In the genomic region with DNA sequence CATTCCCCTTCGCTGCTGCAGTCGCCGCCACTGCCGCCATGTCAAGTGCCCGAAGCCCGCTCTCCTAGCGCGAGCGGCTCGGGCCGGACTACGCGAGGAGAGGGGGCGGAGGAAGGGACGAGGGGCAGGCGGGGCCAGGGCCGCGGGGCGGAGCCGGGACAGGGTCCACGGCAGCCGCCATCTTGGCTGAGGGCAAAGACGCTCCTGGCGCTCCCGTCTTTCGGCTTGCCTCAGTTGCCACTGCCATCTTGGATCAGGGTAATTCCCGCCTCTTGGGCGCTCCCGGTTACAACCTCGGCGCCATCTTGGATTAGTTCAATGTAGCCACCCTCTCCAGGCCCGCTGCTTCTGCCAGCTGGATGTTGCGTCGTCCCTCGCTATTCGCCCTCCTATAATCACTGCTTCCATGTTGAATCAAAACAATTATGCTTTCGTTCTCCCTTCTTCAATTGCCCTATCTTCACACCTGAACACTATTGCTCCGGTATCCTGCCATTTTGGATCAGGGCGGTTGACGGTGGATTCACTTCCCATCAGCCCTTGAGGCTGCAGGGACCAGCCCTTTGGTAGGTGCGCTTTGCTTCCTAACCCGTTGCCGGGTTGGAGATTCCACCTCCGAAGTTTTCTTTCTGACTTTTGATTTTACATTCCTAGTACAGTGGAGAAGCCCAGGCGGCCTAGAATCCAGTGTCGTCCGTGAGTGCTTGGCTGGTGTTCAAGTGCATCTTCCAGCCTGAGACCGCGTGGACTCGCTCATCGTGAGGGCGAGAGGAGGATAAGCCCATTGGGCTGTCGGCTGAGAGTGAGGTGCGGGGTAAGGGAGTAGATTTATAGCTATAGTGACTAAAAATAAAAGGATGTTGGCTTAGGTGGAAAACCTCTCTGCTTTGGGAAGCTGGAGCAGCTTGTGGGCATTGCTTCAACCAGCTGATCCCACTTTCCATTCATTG, we compare ENCODE assay signal across 1 cellular context.
A peak's percentile ranks its signal among the peaks of the same experiment; 100 is the strongest.
TF ChIP-seq lines count a peak whose summit lies in the region.

A gene with protein sequence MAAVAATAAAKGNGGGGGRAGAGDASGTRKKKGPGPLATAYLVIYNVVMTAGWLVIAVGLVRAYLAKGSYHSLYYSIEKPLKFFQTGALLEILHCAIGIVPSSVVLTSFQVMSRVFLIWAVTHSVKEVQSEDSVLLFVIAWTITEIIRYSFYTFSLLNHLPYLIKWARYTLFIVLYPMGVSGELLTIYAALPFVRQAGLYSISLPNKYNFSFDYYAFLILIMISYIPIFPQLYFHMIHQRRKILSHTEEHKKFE (minus strand): TSS at position 66 of the 950 bp plus-strand sequence. CDS start 26 bp downstream, at position 40.

TF ChIP-seq in HepG2, 621 proteins besides CTCF, POLR2A, EP300 and RAD21 (continued from another document and continues in another):
- TF ChIP-seq ZNF646 (CRISPR knock-in tag; IDR thresholded peaks at IDR 0.05): no peak
- no peak for TF ChIP-seq ZNF776 (CRISPR knock-in tag; IDR thresholded peaks at IDR 0.05)
- TF ChIP-seq IRX3 (CRISPR knock-in tag; IDR thresholded peaks at IDR 0.05; ENCODE audit: borderline replicate concordance, low read depth): peak; percentile 87; the same call in 1 of the 2 replicates
- TF ChIP-seq NFYB (CRISPR knock-in tag; IDR thresholded peaks at IDR 0.05): no peak; the same call in 1 of the 2 replicates
- TF ChIP-seq, protein P1, sequence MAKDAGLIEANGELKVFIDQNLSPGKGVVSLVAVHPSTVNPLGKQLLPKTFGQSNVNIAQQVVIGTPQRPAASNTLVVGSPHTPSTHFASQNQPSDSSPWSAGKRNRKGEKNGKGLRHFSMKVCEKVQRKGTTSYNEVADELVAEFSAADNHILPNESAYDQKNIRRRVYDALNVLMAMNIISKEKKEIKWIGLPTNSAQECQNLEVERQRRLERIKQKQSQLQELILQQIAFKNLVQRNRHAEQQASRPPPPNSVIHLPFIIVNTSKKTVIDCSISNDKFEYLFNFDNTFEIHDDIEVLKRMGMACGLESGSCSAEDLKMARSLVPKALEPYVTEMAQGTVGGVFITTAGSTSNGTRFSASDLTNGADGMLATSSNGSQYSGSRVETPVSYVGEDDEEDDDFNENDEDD (CRISPR knock-in tag; IDR thresholded peaks at IDR 0.05; ENCODE audit: borderline replicate concordance): peak; percentile 51; the same call in 1 of the 2 replicates
- TF ChIP-seq, protein P2, sequence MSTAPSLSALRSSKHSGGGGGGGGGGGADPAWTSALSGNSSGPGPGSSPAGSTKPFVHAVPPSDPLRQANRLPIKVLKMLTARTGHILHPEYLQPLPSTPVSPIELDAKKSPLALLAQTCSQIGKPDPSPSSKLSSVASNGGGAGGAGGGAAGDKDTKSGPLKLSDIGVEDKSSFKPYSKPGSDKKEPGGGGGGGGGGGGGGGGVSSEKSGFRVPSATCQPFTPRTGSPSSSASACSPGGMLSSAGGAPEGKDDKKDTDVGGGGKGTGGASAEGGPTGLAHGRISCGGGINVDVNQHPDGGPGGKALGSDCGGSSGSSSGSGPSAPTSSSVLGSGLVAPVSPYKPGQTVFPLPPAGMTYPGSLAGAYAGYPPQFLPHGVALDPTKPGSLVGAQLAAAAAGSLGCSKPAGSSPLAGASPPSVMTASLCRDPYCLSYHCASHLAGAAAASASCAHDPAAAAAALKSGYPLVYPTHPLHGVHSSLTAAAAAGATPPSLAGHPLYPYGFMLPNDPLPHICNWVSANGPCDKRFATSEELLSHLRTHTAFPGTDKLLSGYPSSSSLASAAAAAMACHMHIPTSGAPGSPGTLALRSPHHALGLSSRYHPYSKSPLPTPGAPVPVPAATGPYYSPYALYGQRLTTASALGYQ (CRISPR knock-in tag; IDR thresholded peaks at IDR 0.05): no peak
- no peak; the same call in 1 of the 2 replicates for TF ChIP-seq ZNF629 (CRISPR knock-in tag; conservative IDR thresholded peaks at IDR 0.05)
- TF ChIP-seq SP5 (CRISPR knock-in tag; IDR thresholded peaks at IDR 0.05; ENCODE audit: borderline replicate concordance, low read depth): peak; percentile 77; the same call in 1 of the 2 replicates
- peak; percentile 78 for TF ChIP-seq POLR2AphosphoS5 (IDR thresholded peaks at IDR 0.05; ENCODE audit: low read depth, low read length)
- no peak; the same call in 1 of the 2 replicates for TF ChIP-seq REXO4 (CRISPR knock-in tag; IDR thresholded peaks at IDR 0.05; ENCODE audit: borderline replicate concordance)
- no peak for TF ChIP-seq ARNT (IDR thresholded peaks at IDR 0.05)
- no peak for TF ChIP-seq ZNF496 (CRISPR knock-in tag; IDR thresholded peaks at IDR 0.05; ENCODE audit: insufficient replicate concordance)
- no peak for TF ChIP-seq KDM1A (CRISPR knock-in tag; IDR thresholded peaks at IDR 0.05)
- TF ChIP-seq, protein P3, sequence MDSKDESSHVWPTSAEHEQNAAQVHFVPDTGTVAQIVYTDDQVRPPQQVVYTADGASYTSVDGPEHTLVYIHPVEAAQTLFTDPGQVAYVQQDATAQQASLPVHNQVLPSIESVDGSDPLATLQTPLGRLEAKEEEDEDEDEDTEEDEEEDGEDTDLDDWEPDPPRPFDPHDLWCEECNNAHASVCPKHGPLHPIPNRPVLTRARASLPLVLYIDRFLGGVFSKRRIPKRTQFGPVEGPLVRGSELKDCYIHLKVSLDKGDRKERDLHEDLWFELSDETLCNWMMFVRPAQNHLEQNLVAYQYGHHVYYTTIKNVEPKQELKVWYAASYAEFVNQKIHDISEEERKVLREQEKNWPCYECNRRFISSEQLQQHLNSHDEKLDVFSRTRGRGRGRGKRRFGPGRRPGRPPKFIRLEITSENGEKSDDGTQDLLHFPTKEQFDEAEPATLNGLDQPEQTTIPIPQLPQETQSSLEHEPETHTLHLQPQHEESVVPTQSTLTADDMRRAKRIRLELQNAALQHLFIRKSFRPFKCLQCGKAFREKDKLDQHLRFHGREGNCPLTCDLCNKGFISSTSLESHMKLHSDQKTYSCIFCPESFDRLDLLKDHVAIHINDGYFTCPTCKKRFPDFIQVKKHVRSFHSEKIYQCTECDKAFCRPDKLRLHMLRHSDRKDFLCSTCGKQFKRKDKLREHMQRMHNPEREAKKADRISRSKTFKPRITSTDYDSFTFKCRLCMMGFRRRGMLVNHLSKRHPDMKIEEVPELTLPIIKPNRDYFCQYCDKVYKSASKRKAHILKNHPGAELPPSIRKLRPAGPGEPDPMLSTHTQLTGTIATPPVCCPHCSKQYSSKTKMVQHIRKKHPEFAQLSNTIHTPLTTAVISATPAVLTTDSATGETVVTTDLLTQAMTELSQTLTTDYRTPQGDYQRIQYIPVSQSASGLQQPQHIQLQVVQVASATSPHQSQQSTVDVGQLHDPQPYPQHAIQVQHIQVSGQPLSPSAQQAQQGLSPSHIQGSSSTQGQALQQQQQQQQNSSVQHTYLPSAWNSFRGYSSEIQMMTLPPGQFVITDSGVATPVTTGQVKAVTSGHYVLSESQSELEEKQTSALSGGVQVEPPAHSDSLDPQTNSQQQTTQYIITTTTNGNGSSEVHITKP (CRISPR knock-in tag; IDR thresholded peaks at IDR 0.05; ENCODE audit: low read depth): peak; percentile 96
- TF ChIP-seq, protein P4, sequence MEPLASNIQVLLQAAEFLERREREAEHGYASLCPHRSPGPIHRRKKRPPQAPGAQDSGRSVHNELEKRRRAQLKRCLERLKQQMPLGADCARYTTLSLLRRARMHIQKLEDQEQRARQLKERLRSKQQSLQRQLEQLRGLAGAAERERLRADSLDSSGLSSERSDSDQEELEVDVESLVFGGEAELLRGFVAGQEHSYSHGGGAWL (CRISPR knock-in tag; IDR thresholded peaks at IDR 0.05): 0 out of 2 replicates have a peak, but pooled peaks have one; percentile 17
- TF ChIP-seq SALL1 (CRISPR knock-in tag; IDR thresholded peaks at IDR 0.05): peak; percentile 61; the same call in 1 of the 2 replicates
- TF ChIP-seq BRCA1 (CRISPR knock-in tag; IDR thresholded peaks at IDR 0.05): no peak
- 0 out of 2 replicates have a peak, but pooled peaks have one; percentile 49 for TF ChIP-seq SMAD1 (CRISPR knock-in tag; IDR thresholded peaks at IDR 0.05; ENCODE audit: borderline replicate concordance, low read depth)
- TF ChIP-seq TOE1 (CRISPR knock-in tag; IDR thresholded peaks at IDR 0.05): no peak
- no peak for TF ChIP-seq ZNF557 (CRISPR knock-in tag; IDR thresholded peaks at IDR 0.05)
- TF ChIP-seq MEF2D (CRISPR knock-in tag; IDR thresholded peaks at IDR 0.05): peak; percentile 34; the same call in 1 of the 2 replicates
- TF ChIP-seq ZNF850 (CRISPR knock-in tag; conservative IDR thresholded peaks at IDR 0.05): no peak
- no peak for TF ChIP-seq MATR3 (CRISPR knock-in tag; IDR thresholded peaks at IDR 0.05)
- TF ChIP-seq, protein P5, sequence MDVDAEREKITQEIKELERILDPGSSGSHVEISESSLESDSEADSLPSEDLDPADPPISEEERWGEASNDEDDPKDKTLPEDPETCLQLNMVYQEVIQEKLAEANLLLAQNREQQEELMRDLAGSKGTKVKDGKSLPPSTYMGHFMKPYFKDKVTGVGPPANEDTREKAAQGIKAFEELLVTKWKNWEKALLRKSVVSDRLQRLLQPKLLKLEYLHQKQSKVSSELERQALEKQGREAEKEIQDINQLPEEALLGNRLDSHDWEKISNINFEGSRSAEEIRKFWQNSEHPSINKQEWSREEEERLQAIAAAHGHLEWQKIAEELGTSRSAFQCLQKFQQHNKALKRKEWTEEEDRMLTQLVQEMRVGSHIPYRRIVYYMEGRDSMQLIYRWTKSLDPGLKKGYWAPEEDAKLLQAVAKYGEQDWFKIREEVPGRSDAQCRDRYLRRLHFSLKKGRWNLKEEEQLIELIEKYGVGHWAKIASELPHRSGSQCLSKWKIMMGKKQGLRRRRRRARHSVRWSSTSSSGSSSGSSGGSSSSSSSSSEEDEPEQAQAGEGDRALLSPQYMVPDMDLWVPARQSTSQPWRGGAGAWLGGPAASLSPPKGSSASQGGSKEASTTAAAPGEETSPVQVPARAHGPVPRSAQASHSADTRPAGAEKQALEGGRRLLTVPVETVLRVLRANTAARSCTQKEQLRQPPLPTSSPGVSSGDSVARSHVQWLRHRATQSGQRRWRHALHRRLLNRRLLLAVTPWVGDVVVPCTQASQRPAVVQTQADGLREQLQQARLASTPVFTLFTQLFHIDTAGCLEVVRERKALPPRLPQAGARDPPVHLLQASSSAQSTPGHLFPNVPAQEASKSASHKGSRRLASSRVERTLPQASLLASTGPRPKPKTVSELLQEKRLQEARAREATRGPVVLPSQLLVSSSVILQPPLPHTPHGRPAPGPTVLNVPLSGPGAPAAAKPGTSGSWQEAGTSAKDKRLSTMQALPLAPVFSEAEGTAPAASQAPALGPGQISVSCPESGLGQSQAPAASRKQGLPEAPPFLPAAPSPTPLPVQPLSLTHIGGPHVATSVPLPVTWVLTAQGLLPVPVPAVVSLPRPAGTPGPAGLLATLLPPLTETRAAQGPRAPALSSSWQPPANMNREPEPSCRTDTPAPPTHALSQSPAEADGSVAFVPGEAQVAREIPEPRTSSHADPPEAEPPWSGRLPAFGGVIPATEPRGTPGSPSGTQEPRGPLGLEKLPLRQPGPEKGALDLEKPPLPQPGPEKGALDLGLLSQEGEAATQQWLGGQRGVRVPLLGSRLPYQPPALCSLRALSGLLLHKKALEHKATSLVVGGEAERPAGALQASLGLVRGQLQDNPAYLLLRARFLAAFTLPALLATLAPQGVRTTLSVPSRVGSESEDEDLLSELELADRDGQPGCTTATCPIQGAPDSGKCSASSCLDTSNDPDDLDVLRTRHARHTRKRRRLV (CRISPR knock-in tag; IDR thresholded peaks at IDR 0.05): peak; percentile 58; the same call in 1 of the 2 replicates
- 0 out of 2 replicates have a peak, but pooled peaks have one; percentile 32 for TF ChIP-seq ZNF605 (CRISPR knock-in tag; IDR thresholded peaks at IDR 0.05)
- peak; percentile 62; the same call in 1 of the 2 replicates for TF ChIP-seq MYC (CRISPR knock-in tag; IDR thresholded peaks at IDR 0.05; ENCODE audit: borderline replicate concordance)
- TF ChIP-seq ZBTB3 (CRISPR knock-in tag; IDR thresholded peaks at IDR 0.05; ENCODE audit: borderline replicate concordance, low read depth): peak; percentile 48; the same call in 1 of the 2 replicates
- TF ChIP-seq ZNF143 (CRISPR knock-in tag; IDR thresholded peaks at IDR 0.05): peak; percentile 92
- TF ChIP-seq PHB2 (IDR thresholded peaks at IDR 0.05; ENCODE audit: partially characterized antibody): no peak
- TF ChIP-seq ZNF790 (CRISPR knock-in tag; IDR thresholded peaks at IDR 0.05; ENCODE audit: borderline replicate concordance): no peak
- TF ChIP-seq ARNT2 (CRISPR knock-in tag; IDR thresholded peaks at IDR 0.05; ENCODE audit: low read depth): 0 out of 2 replicates have a peak, but pooled peaks have one; percentile 80
